17 cellular contexts compared by ENCODE assay signal in the genomic region with DNA sequence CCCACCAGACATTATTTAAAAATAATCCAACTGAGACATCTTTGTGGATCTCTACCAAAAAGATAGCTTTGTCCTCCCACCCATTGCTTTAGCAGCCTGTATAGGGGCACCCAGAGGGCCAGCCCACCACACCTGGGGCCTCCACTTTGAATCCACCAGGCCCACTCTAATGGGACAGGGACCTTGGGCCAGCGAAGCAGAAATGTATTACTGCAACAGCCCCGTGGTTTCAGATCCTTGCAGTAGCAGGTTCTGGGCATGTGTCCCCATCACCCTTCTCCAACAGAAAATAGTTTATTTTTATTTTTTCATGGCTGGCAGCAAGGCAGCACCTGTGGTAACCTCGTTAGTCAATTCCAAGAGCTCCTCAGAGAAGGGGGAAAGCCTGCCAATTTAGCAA.
"Had no signal": no experiment of that assay in that cellular context is flagged by ENCODE, and none has a peak within 500 bp of the region (broad histone marks: within the 10 kb centered on the region; RNA-seq: fewer than 3 reads in every experiment).

No MANE protein-coding gene starts in this region.

- H3K9me3 ChIP-seq: body of pancreas, mucosa of descending colon, tibial artery, vagina had no signal

- ATAC-seq: body of pancreas; foreskin keratinocyte; mucosa of descending colon; naive thymus-derived CD4-positive, alpha-beta T cell; stimulated activated memory B cell treated with anti-CD40 and anti-IgM and Interleukin-4, amounts not matched to agents 10 μg/mL and 1 μg/mL and 100 μg/mL, for 72 hours had no signal

- H3K9me3 Mint-ChIP-seq: activated naive CD8-positive, alpha-beta T cell treated with anti-CD3 and anti-CD28 coated beads for 36 hours; activated T-helper 1 cell treated with anti-CD3 and anti-CD28 coated beads, Interleukin-12 subunit alpha, Interleukin-12 subunit beta, Interleukin-2, Interleukin-4 antibody, amounts not matched to agents 30 ng/mL and 10 ng/mL and 1 ng/mL, durations not matched to agents 14 hours and 24 hours and 36 hours; stimulated activated memory B cell treated with anti-CD40 and anti-IgM and Interleukin-4, amounts not matched to agents 10 μg/mL and 1 μg/mL and 100 μg/mL, for 72 hours; T-helper 2 cell treated with Interferon-gamma antibody and Interleukin-4, amounts not matched to agents 5 μg/mL and 100 μg/mL, for 36 hours had no signal

- H3K27me3 Mint-ChIP-seq: activated naive CD8-positive, alpha-beta T cell treated with anti-CD3 and anti-CD28 coated beads for 36 hours; naive thymus-derived CD4-positive, alpha-beta T cell; stimulated activated memory B cell treated with anti-CD40 and anti-IgM and Interleukin-4, amounts not matched to agents 10 μg/mL and 1 μg/mL and 100 μg/mL, for 72 hours had no signal

- H3K27ac Mint-ChIP-seq: activated naive CD8-positive, alpha-beta T cell treated with anti-CD3 and anti-CD28 coated beads for 36 hours; activated T-helper 1 cell treated with anti-CD3 and anti-CD28 coated beads, Interleukin-12 subunit alpha, Interleukin-12 subunit beta, Interleukin-2, Interleukin-4 antibody, amounts not matched to agents 30 ng/mL and 10 ng/mL and 1 ng/mL, durations not matched to agents 14 hours and 24 hours and 36 hours; endodermal cell; stimulated activated memory B cell treated with anti-CD40 and anti-IgM and Interleukin-4, amounts not matched to agents 10 μg/mL and 1 μg/mL and 100 μg/mL, for 72 hours; T-helper 2 cell treated with Interferon-gamma antibody and Interleukin-4, amounts not matched to agents 5 μg/mL and 100 μg/mL, for 36 hours had no signal

- H3K4me1 Mint-ChIP-seq: activated naive CD8-positive, alpha-beta T cell treated with anti-CD3 and anti-CD28 coated beads for 36 hours had no signal

- H3K4me3 ChIP-seq: body of pancreas, mucosa of descending colon, spleen, tibial artery, vagina had no signal

- H3K36me3 ChIP-seq: spleen, tibial artery, vagina had no signal

- DNase-seq: activated CD4-positive, alpha-beta T cell treated with anti-CD3 and anti-CD28 coated beads, Interleukin-2, amount 50 U/mL, for 48 hours; activated naive CD8-positive, alpha-beta T cell treated with anti-CD3 and anti-CD28 coated beads for 36 hours; amniotic stem cell; body of pancreas; central memory CD4-positive, alpha-beta T cell; endodermal cell; foreskin keratinocyte; glutamatergic neuron; hippocampal formation; mucosa of descending colon; naive thymus-derived CD4-positive, alpha-beta T cell; spleen had no signal

- H3K27me3 ChIP-seq: body of pancreas, foreskin keratinocyte, spleen, tibial artery, vagina had no signal

- H3K36me3 Mint-ChIP-seq: activated naive CD8-positive, alpha-beta T cell treated with anti-CD3 and anti-CD28 coated beads for 36 hours; stimulated activated memory B cell treated with anti-CD40 and anti-IgM and Interleukin-4, amounts not matched to agents 10 μg/mL and 1 μg/mL and 100 μg/mL, for 72 hours had no signal

- H3K27ac ChIP-seq: body of pancreas, foreskin keratinocyte, tibial artery had no signal

- H3K4me3 Mint-ChIP-seq: activated naive CD8-positive, alpha-beta T cell treated with anti-CD3 and anti-CD28 coated beads for 36 hours; activated T-helper 1 cell treated with anti-CD3 and anti-CD28 coated beads, Interleukin-12 subunit alpha, Interleukin-12 subunit beta, Interleukin-2, Interleukin-4 antibody, amounts not matched to agents 30 ng/mL and 10 ng/mL and 1 ng/mL, durations not matched to agents 14 hours and 24 hours and 36 hours; endodermal cell; naive thymus-derived CD4-positive, alpha-beta T cell; stimulated activated memory B cell treated with anti-CD40 and anti-IgM and Interleukin-4, amounts not matched to agents 10 μg/mL and 1 μg/mL and 100 μg/mL, for 72 hours; T-helper 2 cell treated with Interferon-gamma antibody and Interleukin-4, amounts not matched to agents 5 μg/mL and 100 μg/mL, for 36 hours had no signal
